32 cellular contexts compared by ENCODE assay signal in the genomic region with DNA sequence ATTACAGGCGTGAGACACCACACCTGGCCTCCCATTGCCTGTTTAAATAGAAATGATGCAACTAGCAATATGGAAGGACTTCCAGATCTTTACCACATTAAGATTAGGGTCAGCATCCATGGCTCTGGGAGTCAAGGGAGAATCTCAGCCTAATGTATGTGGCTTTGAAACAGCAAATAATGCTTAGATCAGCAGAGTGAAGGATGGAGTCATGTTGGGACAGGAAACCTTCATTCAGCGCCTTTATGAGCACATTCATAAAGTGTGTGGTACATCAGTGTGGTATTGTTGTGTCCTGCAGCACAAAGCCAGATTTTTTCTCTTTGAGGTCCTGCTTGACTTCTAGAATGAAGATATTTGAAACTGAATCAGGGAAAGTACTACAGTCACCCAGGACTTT. TPM values are rescaled to one million over a fixed set of nuclear protein-coding genes. Genes with fewer than 3 reads are reported as not detected.
A peak's percentile ranks its signal among the peaks of the same experiment; 100 is the strongest.
DNase-seq lines count a peak whose midpoint lies in the region; ATAC-seq and TF ChIP-seq lines count a peak whose summit lies in the region.
"Had no signal": no experiment of that assay in that cellular context is flagged by ENCODE, and none has a peak within 500 bp of the region (broad histone marks: within the 10 kb centered on the region; RNA-seq: fewer than 3 reads in every experiment).

No MANE protein-coding gene starts in this region.

- H3K27me3 Mint-ChIP-seq in activated CD4-positive, alpha-beta T cell treated with anti-CD3 and anti-CD28 coated beads, Interleukin-2, amount 10 ng/mL, durations not matched to agents 24 days and 14 days: no peaks in the 10 kb centered on the region
- H3K27me3 Mint-ChIP-seq: activated naive CD8-positive, alpha-beta T cell treated with anti-CD3 and anti-CD28 coated beads, Interleukin-2, amount 10 ng/mL, durations not matched to agents 7 days and 5 days; B cell had no signal

- H3K27ac Mint-ChIP-seq in activated CD4-positive, alpha-beta T cell treated with anti-CD3 and anti-CD28 coated beads, Interleukin-2, amount 10 ng/mL, durations not matched to agents 24 days and 14 days: peak overlapping the region; percentile 36
- H3K27ac Mint-ChIP-seq: activated naive CD8-positive, alpha-beta T cell treated with anti-CD3 and anti-CD28 coated beads, Interleukin-2, amount 10 ng/mL, durations not matched to agents 7 days and 5 days; B cell; CD8-positive, alpha-beta T cell; mesothelial cell of epicardium had no signal

- H3K9me3 Mint-ChIP-seq in activated CD4-positive, alpha-beta T cell treated with anti-CD3 and anti-CD28 coated beads, Interleukin-2, amount 10 ng/mL, durations not matched to agents 24 days and 14 days: no peaks in the 10 kb centered on the region
- H3K9me3 Mint-ChIP-seq: activated naive CD8-positive, alpha-beta T cell treated with anti-CD3 and anti-CD28 coated beads, Interleukin-2, amount 10 ng/mL, durations not matched to agents 7 days and 5 days; activated T-cell treated with anti-CD3 and anti-CD28 coated beads, Interleukin-2, amount 50 U/mL, for 4 hours; CD8-positive, alpha-beta T cell; mesothelial cell of epicardium had no signal

- DNase-seq in activated CD4-positive, alpha-beta T cell treated with anti-CD3 and anti-CD28 coated beads, Interleukin-2, amount 10 ng/mL, durations not matched to agents 24 days and 14 days: no peak
- no peak for DNase-seq in activated CD4-positive, alpha-beta T cell treated with anti-CD3 and anti-CD28 coated beads for 48 hours
- peak; percentile 33 for DNase-seq in RPMI8226
- peak; percentile 59 for DNase-seq in epithelial cell of esophagus (ENCODE audit: low read depth)
- DNase-seq in upper lobe of right lung: no peak
- no peak for DNase-seq in MG63
- DNase-seq in UCSD-AML1 (lab: John Stamatoyannopoulos, UW; ENCODE audit: unreplicated experiment): no peak
- DNase-seq: activated CD4-positive, alpha-beta T cell treated with anti-CD3 and anti-CD28 coated beads for 4 hours; activated gamma-delta T cell treated with Interleukin-2 at 50 U/mL for 16 hours; activated naive CD8-positive, alpha-beta T cell treated with anti-CD3 and anti-CD28 coated beads, Interleukin-2, amount 10 ng/mL, durations not matched to agents 7 days and 5 days; activated T-cell treated with anti-CD3 and anti-CD28 coated beads, Interleukin-2, amount 50 U/mL, for 4 hours; CD8-positive, alpha-beta T cell; colonic mucosa; effector CD8-positive, alpha-beta T cell; glutamatergic neuron; islet precursor cell; KBM-7; left ventricle myocardium superior; NCI-H1092 treated with DMSO at 0.1 percent for 48 hours; NCI-H1694 treated with DMSO at 0.1 percent for 48 hours; NCI-H2171; NCI-H82; Peyer's patch; SHP77 treated with DMSO at 0.1 percent for 48 hours; stimulated activated CD4-positive, alpha-beta T cell treated with anti-CD3 and anti-CD28 coated beads, Interleukin-4, amount 100 ng/mL, for 4 hours; T-helper 9 cell had no signal

- peaks cover 20% of the 10 kb centered on the region for H3K36me3 Mint-ChIP-seq in activated CD4-positive, alpha-beta T cell treated with anti-CD3 and anti-CD28 coated beads, Interleukin-2, amount 10 ng/mL, durations not matched to agents 24 days and 14 days (ENCODE audit: low read depth)
- H3K36me3 Mint-ChIP-seq: mesothelial cell of epicardium had no signal

- peaks cover 21% of the 10 kb centered on the region for H3K4me1 Mint-ChIP-seq in activated CD4-positive, alpha-beta T cell treated with anti-CD3 and anti-CD28 coated beads, Interleukin-2, amount 10 ng/mL, durations not matched to agents 24 days and 14 days

- peak overlapping the region; percentile 36 for H3K27ac ChIP-seq in upper lobe of right lung
- H3K27ac ChIP-seq: colonic mucosa, Peyer's patch, tibial nerve, VCaP had no signal

- no peak overlapping the region for H3K4me3 ChIP-seq in epithelial cell of esophagus (ENCODE audit: low read length)
- H3K4me3 ChIP-seq in upper lobe of right lung: no peak overlapping the region
- H3K4me3 ChIP-seq in MG63: no peak overlapping the region
- H3K4me3 ChIP-seq: colonic mucosa, Peyer's patch, tibial nerve had no signal

- H3K4me1 ChIP-seq in upper lobe of right lung: peaks cover 14% of the 10 kb centered on the region
- H3K4me1 ChIP-seq: colonic mucosa had no signal

- no peak for TF ChIP-seq CTCF in epithelial cell of esophagus (IDR thresholded peaks at IDR 0.05; ENCODE audit: insufficient read depth, low read depth, low read length, missing control alignments)
- TF ChIP-seq CTCF in upper lobe of right lung (IDR thresholded peaks at IDR 0.05): no peak

- H3K27me3 ChIP-seq in upper lobe of right lung: no peaks in the 10 kb centered on the region
- no peaks in the 10 kb centered on the region for H3K27me3 ChIP-seq in MG63
- H3K27me3 ChIP-seq: colonic mucosa, Peyer's patch, tibial nerve had no signal

- intact Hi-C loops in activated CD4-positive, alpha-beta T cell treated with anti-CD3 and anti-CD28 coated beads, Interleukin-2, amount 10 ng/mL, durations not matched to agents 24 days and 14 days (cut with micrococcal nuclease): no loop called here
- intact Hi-C loops in upper lobe of right lung (cut with DNase I): no loop called here

- no peak overlapping the region for H3K4me3 Mint-ChIP-seq in activated CD4-positive, alpha-beta T cell treated with anti-CD3 and anti-CD28 coated beads, Interleukin-2, amount 10 ng/mL, durations not matched to agents 24 days and 14 days
- H3K4me3 Mint-ChIP-seq: activated naive CD8-positive, alpha-beta T cell treated with anti-CD3 and anti-CD28 coated beads, Interleukin-2, amount 10 ng/mL, durations not matched to agents 7 days and 5 days; activated T-cell treated with anti-CD3 and anti-CD28 coated beads, Interleukin-2, amount 50 U/mL, for 4 hours; B cell; CD8-positive, alpha-beta T cell; mesothelial cell of epicardium had no signal

- no peaks in the 10 kb centered on the region for H3K9me3 ChIP-seq in upper lobe of right lung
- no peaks in the 10 kb centered on the region for H3K9me3 ChIP-seq in MG63
- H3K9me3 ChIP-seq: colonic mucosa, Peyer's patch, tibial nerve had no signal

- H3K36me3 ChIP-seq in upper lobe of right lung (peaks cover 16% of the 10 kb centered on the region), MG63 (peaks cover 11% of the 10 kb centered on the region)
- H3K36me3 ChIP-seq: colonic mucosa had no signal

- no peak for ATAC-seq in upper lobe of right lung
- no peak for ATAC-seq in HG03175 (IDR thresholded peaks at IDR 0.05; ENCODE audit: unreplicated experiment)
- ATAC-seq: activated T-cell treated with anti-CD3 and anti-CD28 coated beads, Interleukin-2, amount 50 U/mL, for 4 hours; CD8-positive, alpha-beta T cell; HCT116; left ventricle myocardium superior had no signal

RNA-seq across cellular contexts. Expression of gene SPSB2, which starts 15.3 kb away (rescaled TPM):
- total RNA-seq in activated CD4-positive, alpha-beta T cell treated with anti-CD3 and anti-CD28 coated beads, Interleukin-2, amount 10 ng/mL, durations not matched to agents 24 days and 14 days: 3.4 TPM in 2 replicates
- total RNA-seq in upper lobe of right lung: 30.2 TPM
- 11.4 and 19.9 TPM in 2 replicates for total RNA-seq in MG63 (2014; rRNA removed; shearing (Covaris generic); ENCODE audit: low replicate concordance)

RNA-seq across cellular contexts. Expression of gene LRRC23, which starts 16.3 kb away (rescaled TPM):
- total RNA-seq in activated CD4-positive, alpha-beta T cell treated with anti-CD3 and anti-CD28 coated beads, Interleukin-2, amount 10 ng/mL, durations not matched to agents 24 days and 14 days: 6.3 and 6.6 TPM in 2 replicates
- total RNA-seq in upper lobe of right lung: 13.3 TPM
- 2.7 and 49.9 TPM in 2 replicates for total RNA-seq in MG63 (2014; rRNA removed; shearing (Covaris generic); ENCODE audit: low replicate concordance)

RNA-seq across cellular contexts. Expression of gene TPI1, which starts 21.0 kb away (rescaled TPM):
- 1,614 and 1,630 TPM in 2 replicates for total RNA-seq in activated CD4-positive, alpha-beta T cell treated with anti-CD3 and anti-CD28 coated beads, Interleukin-2, amount 10 ng/mL, durations not matched to agents 24 days and 14 days
- total RNA-seq in upper lobe of right lung: 280 TPM
- total RNA-seq in MG63 (2014; rRNA removed; shearing (Covaris generic); ENCODE audit: low replicate concordance): 1,500 and 1,845 TPM in 2 replicates

RNA-seq across cellular contexts. Expression of gene ENO2, which starts 26.0 kb away (rescaled TPM):
- total RNA-seq in activated CD4-positive, alpha-beta T cell treated with anti-CD3 and anti-CD28 coated beads, Interleukin-2, amount 10 ng/mL, durations not matched to agents 24 days and 14 days: 202 and 206 TPM in 2 replicates
- total RNA-seq in upper lobe of right lung: 41.8 TPM
- 5.6 and 11.9 TPM in 2 replicates for total RNA-seq in MG63 (2014; rRNA removed; shearing (Covaris generic); ENCODE audit: low replicate concordance)

RNA-seq across cellular contexts. Expression of gene USP5, which starts 36.4 kb away (rescaled TPM):
- total RNA-seq in activated CD4-positive, alpha-beta T cell treated with anti-CD3 and anti-CD28 coated beads, Interleukin-2, amount 10 ng/mL, durations not matched to agents 24 days and 14 days: 121 TPM in 2 replicates
- total RNA-seq in upper lobe of right lung: 63.9 TPM
- total RNA-seq in MG63 (2014; rRNA removed; shearing (Covaris generic); ENCODE audit: low replicate concordance): 104 and 143 TPM in 2 replicates

Comparison
In these comparisons a context has a peak if more than half of its experiments do, and no peak if none do; other contexts are left out.
1. DNase-seq: peak in RPMI8226 (single experiment) and epithelial cell of esophagus (single experiment); none in activated CD4-positive, alpha-beta T cell treated with anti-CD3 and anti-CD28 coated beads, Interleukin-2, amount 10 ng/mL, durations not matched to agents 24 days and 14 days (single experiment), activated CD4-positive, alpha-beta T cell treated with anti-CD3 and anti-CD28 coated beads for 48 hours (single experiment), upper lobe of right lung (single experiment), MG63 (single experiment) and UCSD-AML1 (single experiment).